In the genomic region with DNA sequence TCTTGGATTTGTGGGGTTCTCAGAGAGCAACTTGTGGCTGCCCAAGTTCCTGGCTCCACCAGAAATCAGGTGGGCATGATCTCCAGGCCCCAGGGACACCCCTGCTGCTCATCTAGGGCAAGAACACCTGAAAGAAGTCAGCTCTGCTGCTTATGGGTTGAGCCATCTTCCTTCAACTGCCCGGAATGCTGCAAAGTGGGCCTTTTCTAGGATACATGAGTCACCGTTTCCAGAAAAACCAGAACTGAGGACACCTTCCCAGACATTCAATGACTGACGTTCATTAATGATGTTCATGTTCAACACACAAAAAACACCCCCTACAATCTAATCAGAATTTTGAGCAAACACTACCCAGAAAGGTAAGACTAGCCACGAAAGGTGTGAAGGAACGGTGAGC, we compare ENCODE assay signal across 22 cellular contexts.
DNase-seq lines count a peak whose midpoint lies in the region; ATAC-seq and TF ChIP-seq lines count a peak whose summit lies in the region.
"Had no signal": no experiment of that assay in that cellular context is flagged by ENCODE, and none has a peak within 500 bp of the region (broad histone marks: within the 10 kb centered on the region; RNA-seq: fewer than 3 reads in every experiment).

No MANE protein-coding gene starts in this region.

- BruUV-seq in mammary epithelial cell (replicated peaks; lab: Mats Ljungman, UMichigan) (no TSS peak), MCF 10A (replicated peaks; lab: Mats Ljungman, UMichigan) (no TSS peak)

- in situ Hi-C loops in mammary epithelial cell (cut with MboI; ENCODE audit: low sequenced_read_pairs in 2 of 2) = no loop called here
- in situ Hi-C loops in KBM-7 (cut with MboI; ENCODE audit: low pct_unique_long_range_greater_than_20kb, low sequenced_read_pairs) = no loop called here

- no peak overlapping the region for H2BK5ac ChIP-seq in trophoblast cell (ENCODE audit: low read depth, low read length, poor library complexity)

- H4K12ac ChIP-seq in trophoblast cell (ENCODE audit: low read depth, low read length) = no peak overlapping the region

- H3K4me1 ChIP-seq in mammary epithelial cell (ENCODE audit: insufficient read depth, low read length) (no peaks in the 10 kb centered on the region), trophoblast cell (ENCODE audit: control insufficient read depth in 1 of 2, insufficient read depth in 2 of 2, low read length in 2 of 2) (peaks cover 6 to 11% of the 10 kb centered on the region in 2 experiments)

- H4K8ac ChIP-seq in trophoblast cell (ENCODE audit: low read depth, low read length) = no peak overlapping the region

- POLR2A ChIA-PET in MCF 10A (lab: Yijun Ruan, JAX) = no interaction called here

- H3K27me3 ChIP-seq in mammary epithelial cell (ENCODE audit: insufficient read depth, low read length) (no peaks in the 10 kb centered on the region), trophoblast cell (ENCODE audit: insufficient read depth, low read length) (no peaks in the 10 kb centered on the region)
- H3K27me3 ChIP-seq: MG63 had no signal

- intact Hi-C loops in mammary epithelial cell (cut with micrococcal nuclease) = no loop called here
- intact Hi-C loops in MCF 10A (cut with micrococcal nuclease) = no loop called here

- H2BK120ac ChIP-seq in trophoblast cell (ENCODE audit: insufficient read depth, low read length, poor library complexity) = no peak overlapping the region

- dilution Hi-C loops in mammary epithelial cell (cut with HindIII; ENCODE audit: low sequenced_read_pairs) = loop anchor here (5.0 kb wide), 2 partner anchors 58 to 132 kb away; no protein-coding TSS in a partner anchor

- TF ChIP-seq CTCF in mammary epithelial cell (conservative IDR thresholded peaks at IDR 0.05 in 1 of 2, IDR thresholded peaks at IDR 0.05 in 1 of 2; ENCODE audit: extremely low read depth in 1 of 2, insufficient read depth in 1 of 2, low read depth in 1 of 2, low read length in 2 of 2) (no peak), MCF 10A (IDR thresholded peaks at IDR 0.05; ENCODE audit: unreplicated experiment) (no peak)

- no peaks in the 10 kb centered on the region for H3K4me1 Mint-ChIP-seq in MCF 10A (ENCODE audit: insufficient read depth, unreplicated experiment)
- peaks cover 2 to 11% of the 10 kb centered on the region in 2 donors for H3K4me1 Mint-ChIP-seq in effector memory CD8-positive, alpha-beta T cell (ENCODE audit: low read depth in 2 of 2)

- H3K36me3 ChIP-seq in mammary epithelial cell (ENCODE audit: insufficient read depth, low read length) (no peaks in the 10 kb centered on the region), trophoblast cell (ENCODE audit: control insufficient read depth in 1 of 2, insufficient read depth in 2 of 2, low read length in 2 of 2) (peaks cover 15 to 30% of the 10 kb centered on the region in 2 experiments)
- H3K36me3 ChIP-seq: MG63 had no signal

- H3K4me3 Mint-ChIP-seq in MCF 10A (ENCODE audit: unreplicated experiment) = no peak overlapping the region
- no peak overlapping the region for H3K4me3 Mint-ChIP-seq in effector memory CD8-positive, alpha-beta T cell
- H3K4me3 Mint-ChIP-seq: CD8-positive, alpha-beta memory T cell; IgD-negative memory B cell had no signal

- H2AFZ ChIP-seq in mammary epithelial cell (ENCODE audit: low read depth, low read length) (no peak overlapping the region), trophoblast cell (ENCODE audit: insufficient read depth, low read length, poor library complexity) (no peak overlapping the region)

- H3K9me3 Mint-ChIP-seq in MCF 10A (ENCODE audit: unreplicated experiment) = no peaks in the 10 kb centered on the region
- no peaks in the 10 kb centered on the region for H3K9me3 Mint-ChIP-seq in effector memory CD8-positive, alpha-beta T cell
- H3K9me3 Mint-ChIP-seq: CD8-positive, alpha-beta memory T cell; IgD-negative memory B cell had no signal

- no peak overlapping the region for H3K4ac ChIP-seq in trophoblast cell (ENCODE audit: low read depth, low read length)

- CTCF ChIA-PET in mammary epithelial cell (lab: Charles Lee; ENCODE audit: low non-redundant PET) = no interaction called here
- CTCF ChIA-PET in MCF 10A (lab: Yijun Ruan, JAX) = no interaction called here

- ATAC-seq in effector memory CD8-positive, alpha-beta T cell (replicated peaks) = no peak
- ATAC-seq in left lobe of liver = no peak

- H3K9ac ChIP-seq in mammary epithelial cell (ENCODE audit: insufficient read depth, low read length) (no peak overlapping the region), trophoblast cell (ENCODE audit: low read length) (no peak overlapping the region)
- H3K9ac ChIP-seq: SK-N-SH had no signal

- no peak overlapping the region for H3K27ac Mint-ChIP-seq in MCF 10A (ENCODE audit: low read depth, unreplicated experiment)
- peak overlapping the region; percentile 19 to 23 for H3K27ac Mint-ChIP-seq in effector memory CD8-positive, alpha-beta T cell

- H3K27ac ChIP-seq in mammary epithelial cell (ENCODE audit: insufficient read depth, low read depth, low read length) = no peak overlapping the region
- H3K27ac ChIP-seq in trophoblast cell (ENCODE audit: low read depth, low read length) = no peak overlapping the region
- H3K27ac ChIP-seq: C4-2B had no signal

- no peak overlapping the region for H2BK12ac ChIP-seq in trophoblast cell (ENCODE audit: low read length)

- no peaks in the 10 kb centered on the region for H3K9me3 ChIP-seq in mammary epithelial cell (replicated peaks; ENCODE audit: insufficient read depth, low read length)
- H3K9me3 ChIP-seq in trophoblast cell (ENCODE audit: insufficient read depth, low read depth, low read length) = peaks cover 2% of the 10 kb centered on the region
- H3K9me3 ChIP-seq: MG63, SK-N-SH had no signal

- no peak overlapping the region for H3K23ac ChIP-seq in trophoblast cell (ENCODE audit: low read length)

- no peak overlapping the region for H3K18ac ChIP-seq in trophoblast cell (ENCODE audit: low read length)

- 90% methylated on average over 5 of the region's 5 CpGs for WGBS in mammary epithelial cell (ENCODE audit: low coverage, missing lambda C conversion rate)
- WGBS in trophoblast cell (ENCODE audit: extremely low coverage, insufficient coverage, insufficient read length) = no CpG with 5 or more reads among the region's 5 CpGs

- H3K14ac ChIP-seq in trophoblast cell (ENCODE audit: low read length) = no peak overlapping the region

- H4K20me1 ChIP-seq in mammary epithelial cell (ENCODE audit: insufficient read depth, low read length) = no peaks in the 10 kb centered on the region

- no peaks in the 10 kb centered on the region for H3K79me1 ChIP-seq in trophoblast cell (ENCODE audit: low read length)

- H3K79me2 ChIP-seq in mammary epithelial cell (ENCODE audit: insufficient read depth, low read length) = no peaks in the 10 kb centered on the region
- H3K79me2 ChIP-seq in trophoblast cell (ENCODE audit: control insufficient read depth, insufficient read depth, low read length, poor library complexity) = no peaks in the 10 kb centered on the region

- peaks cover 14% of the 10 kb centered on the region for H3K36me3 Mint-ChIP-seq in MCF 10A (ENCODE audit: insufficient read depth, unreplicated experiment)
- H3K36me3 Mint-ChIP-seq in effector memory CD8-positive, alpha-beta T cell (ENCODE audit: insufficient read depth) = peaks cover 8% of the 10 kb centered on the region

- no peak overlapping the region for H2AK5ac ChIP-seq in trophoblast cell (ENCODE audit: low read length)

- no peak overlapping the region for H4K91ac ChIP-seq in trophoblast cell (ENCODE audit: low read depth, low read length)

- H3K4me2 ChIP-seq in mammary epithelial cell (ENCODE audit: insufficient read depth, low read depth, low read length) (no peak overlapping the region), trophoblast cell (ENCODE audit: low read length) (no peak overlapping the region)
- H3K4me2 ChIP-seq: SK-N-SH had no signal

- no peaks in the 10 kb centered on the region for H3K27me3 Mint-ChIP-seq in MCF 10A (ENCODE audit: insufficient read depth, unreplicated experiment)
- no peaks in the 10 kb centered on the region for H3K27me3 Mint-ChIP-seq in effector memory CD8-positive, alpha-beta T cell
- H3K27me3 Mint-ChIP-seq: CD8-positive, alpha-beta memory T cell; IgD-negative memory B cell had no signal

- H3K4me3 ChIP-seq in mammary epithelial cell (replicated peaks in 1 of 3; ENCODE audit: insufficient read depth in 1 of 3, low read depth in 2 of 3, low read length in 3 of 3) (no peak overlapping the region), trophoblast cell (ENCODE audit: low read depth, low read length) (no peak overlapping the region)
- H3K4me3 ChIP-seq: MG63 had no signal

- peak; percentile 13 for DNase-seq in mammary epithelial cell
- no peak for DNase-seq in MCF 10A (ENCODE audit: unreplicated experiment)
- DNase-seq in effector memory CD8-positive, alpha-beta T cell = no peak
- DNase-seq in trophoblast cell = peak; percentile 56 to 82
- DNase-seq in stimulated activated naive CD4-positive, alpha-beta T cell treated with Interleukin-2 at 50 U/mL for 16 hours (lab: John Stamatoyannopoulos, UW) = no peak
- DNase-seq in left lobe of liver (ENCODE audit: low spot score) = no peak
- no peak for DNase-seq in KBM-7
- no peak for DNase-seq in hypothalamus (lab: John Stamatoyannopoulos, UW)
- DNase-seq: 8988T; CD8-positive, alpha-beta memory T cell; GOT3; HCEC 1CT; Kasumi-1; MG63; NCI-H1417; NCI-H187; NCI-H446; NCI-H526; SHP77; SK-N-SH had no signal

Comparison
In these comparisons a context has a peak if more than half of its experiments do, and no peak if none do; other contexts are left out.
1. DNase-seq: peak in mammary epithelial cell (single experiment) and trophoblast cell (2 of 2); none in MCF 10A (single experiment), effector memory CD8-positive, alpha-beta T cell (0 of 3), stimulated activated naive CD4-positive, alpha-beta T cell treated with Interleukin-2 at 50 U/mL for 16 hours (single experiment), left lobe of liver (single experiment), KBM-7 (single experiment) and hypothalamus (0 of 51).